In the genomic region with DNA sequence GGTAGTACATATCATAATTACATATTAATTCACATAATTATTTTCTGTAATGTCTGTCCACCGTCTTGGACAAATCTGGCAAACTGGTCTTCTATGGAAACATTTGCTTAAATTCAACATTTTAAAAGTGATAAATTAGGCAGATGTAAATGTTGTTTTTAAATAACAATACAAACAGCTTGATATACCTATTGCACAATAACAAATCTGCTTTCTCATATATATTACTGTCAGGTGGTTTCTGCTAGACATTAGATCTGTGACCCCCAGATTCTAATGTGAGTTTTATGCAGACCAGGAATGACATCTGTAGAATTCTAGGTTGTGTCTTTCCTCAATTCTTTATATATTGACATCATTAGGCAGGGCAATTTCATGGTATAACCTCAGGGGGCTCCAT, we compare ENCODE assay signal across 28 cellular contexts.
DNase-seq lines count a peak whose midpoint lies in the region; ATAC-seq, FAIRE-seq and TF ChIP-seq lines count a peak whose summit lies in the region.
"Had no signal": no experiment of that assay in that cellular context is flagged by ENCODE, and none has a peak within 500 bp of the region (broad histone marks: within the 10 kb centered on the region; RNA-seq: fewer than 3 reads in every experiment).

No MANE protein-coding gene starts in this region.

- H3K4me2 ChIP-seq in HepG2 (ENCODE audit: low read depth, low read length) (no peak overlapping the region), Loucy (ENCODE audit: low read depth, low read length, poor library complexity, severe bottlenecking) (peak overlapping the region; percentile 38), K562 (ENCODE audit: insufficient read depth, low read length) (no peak overlapping the region), MM.1S (ENCODE audit: low read depth, low read length) (no peak overlapping the region)
- H3K4me2 ChIP-seq: BLaER1 had no signal

- H4K20me1 ChIP-seq in HepG2 (ENCODE audit: insufficient read depth, low read length), result no peaks in the 10 kb centered on the region
- no peaks in the 10 kb centered on the region for H4K20me1 ChIP-seq in Loucy (ENCODE audit: insufficient read depth, low read length, poor library complexity, severe bottlenecking)
- H4K20me1 ChIP-seq in K562 (replicated peaks; ENCODE audit: control insufficient read depth, insufficient read depth, low read length), result no peaks in the 10 kb centered on the region
- H4K20me1 ChIP-seq in MM.1S (ENCODE audit: insufficient read depth, low read length), result no peaks in the 10 kb centered on the region
- H4K20me1 ChIP-seq: BLaER1 had no signal

- no peaks in the 10 kb centered on the region for H3K79me2 ChIP-seq in HepG2 (ENCODE audit: insufficient read depth, low read length)
- no peaks in the 10 kb centered on the region for H3K79me2 ChIP-seq in Loucy (ENCODE audit: insufficient read depth, low read length)
- no peaks in the 10 kb centered on the region for H3K79me2 ChIP-seq in K562 (ENCODE audit: control insufficient read depth, insufficient read depth, low read length)
- H3K79me2 ChIP-seq in MM.1S (ENCODE audit: low read length), result no peaks in the 10 kb centered on the region

- H3K4me3 ChIP-seq in HepG2 (replicated peaks in 1 of 3; ENCODE audit: insufficient read depth in 1 of 3, low read depth in 2 of 3, low read length in 3 of 3), result no peak overlapping the region
- no peak overlapping the region for H3K4me3 ChIP-seq in right lobe of liver
- H3K4me3 ChIP-seq in Loucy (ENCODE audit: low read length, poor library complexity, severe bottlenecking), result no peak overlapping the region
- H3K4me3 ChIP-seq in K562, result no peak overlapping the region
- H3K4me3 ChIP-seq in endodermal cell (ENCODE audit: low read length), result no peak overlapping the region
- no peak overlapping the region for H3K4me3 ChIP-seq in MM.1S (ENCODE audit: low read length)
- H3K4me3 ChIP-seq: BLaER1 had no signal

- ATAC-seq in HepG2 (no peak), right lobe of liver (no peak), K562 (no peak), GM19463 (IDR thresholded peaks at IDR 0.05; ENCODE audit: unreplicated experiment) (no peak)

- TF ChIP-seq EP300 in HepG2 (IDR thresholded peaks at IDR 0.05; ENCODE audit: low read depth in 2 of 2, low read length in 2 of 2) (no peak), HepG2 (CRISPR knock-in tag; IDR thresholded peaks at IDR 0.05; ENCODE audit: borderline replicate concordance) (no peak), K562 (IDR thresholded peaks at IDR 0.05; ENCODE audit: low read length) (no peak)

- no peak overlapping the region for H3K27ac Mint-ChIP-seq in endodermal cell
- H3K27ac Mint-ChIP-seq: CD14-positive monocyte; CD4-positive, alpha-beta memory T cell; CD4-positive, CD25-positive, alpha-beta regulatory T cell; CD8-positive, alpha-beta memory T cell had no signal

- H2AFZ ChIP-seq in HepG2 (ENCODE audit: low read length) (no peak overlapping the region), Loucy (ENCODE audit: low read length) (peak overlapping the region; percentile 39; the same call in 1 of the 2 replicates), K562 (ENCODE audit: low read depth, low read length) (no peak overlapping the region), MM.1S (ENCODE audit: low read length) (no peak overlapping the region)

- H3K9me1 ChIP-seq in K562 (ENCODE audit: control insufficient read depth, insufficient read depth, low read length), result no peaks in the 10 kb centered on the region

- H3K4me3 Mint-ChIP-seq in endodermal cell, result no peak overlapping the region
- H3K4me3 Mint-ChIP-seq: CD14-positive monocyte; CD4-positive, alpha-beta memory T cell; CD4-positive, CD25-positive, alpha-beta regulatory T cell; CD8-positive, alpha-beta memory T cell had no signal

- H3K36me3 Mint-ChIP-seq in endodermal cell (ENCODE audit: low read depth), result no peaks in the 10 kb centered on the region
- H3K36me3 Mint-ChIP-seq: CD14-positive monocyte; CD4-positive, CD25-positive, alpha-beta regulatory T cell; CD8-positive, alpha-beta memory T cell had no signal

- H3K4me1 Mint-ChIP-seq in endodermal cell, result no peaks in the 10 kb centered on the region
- H3K4me1 Mint-ChIP-seq: CD14-positive monocyte; CD4-positive, alpha-beta memory T cell; CD4-positive, CD25-positive, alpha-beta regulatory T cell; CD8-positive, alpha-beta memory T cell had no signal

- 0% methylated on average over 1 of the region's 1 CpG for WGBS in HepG2 (ENCODE audit: low lambda C conversion rate)
- WGBS in right lobe of liver (ENCODE audit: insufficient coverage, low coverage, low lambda C conversion rate, missing lambda C conversion rate), result 46% methylated on average over 1 of the region's 1 CpG
- 0% methylated on average over 1 of the region's 1 CpG for WGBS in K562 (ENCODE audit: insufficient coverage, low coverage, missing lambda C conversion rate)
- no CpG with 5 or more reads among the region's 1 CpG for WGBS in endodermal cell (ENCODE audit: insufficient coverage in 1 of 2, insufficient read length in 1 of 2), 2 experiments

- no peak for TF ChIP-seq RAD21 in HepG2 (CRISPR knock-in tag; IDR thresholded peaks at IDR 0.05)
- no peak for TF ChIP-seq RAD21 in K562 (CRISPR knock-in tag; conservative IDR thresholded peaks at IDR 0.05 in 1 of 2, IDR thresholded peaks at IDR 0.05 in 1 of 2)

- no peak for FAIRE-seq in HepG2 (lab: Jason Lieb, UNC)
- FAIRE-seq in K562 (lab: Jason Lieb, UNC), result no peak
- FAIRE-seq: A204.1, GM12891, GM19239 had no signal

- in situ Hi-C loops in HepG2 (cut with HindIII; ENCODE audit: extremely low pct_ligation_motif_present, low pct_unique_long_range_greater_than_20kb), result no loop called here
- in situ Hi-C loops in K562 (cut with MboI), result no loop called here

- DNase-seq in HepG2 (ENCODE audit: low spot score) (no peak), right lobe of liver (no peak), K562 (ENCODE audit: extremely low read depth in 1 of 4, low spot score in 3 of 4) (no peak), endodermal cell (no peak), MM.1S (no peak), NCI-H128 (lab: John Stamatoyannopoulos, UW; ENCODE audit: unreplicated experiment) (no peak)
- DNase-seq: 8988T; ACHN; BE2C; C1 segment of cervical spinal cord; CD4-positive, alpha-beta memory T cell; CD4-positive, CD25-positive, alpha-beta regulatory T cell; CD8-positive, alpha-beta memory T cell; COR-L47; DMS 273 treated with DMSO at 0.1 percent for 48 hours; DMS153; DMS53; DMS79; DND-41; EL; GDM1 had no signal

- H3K9me3 Mint-ChIP-seq in endodermal cell, result no peaks in the 10 kb centered on the region

- CTCF ChIA-PET in HepG2 (lab: Yijun Ruan, JAX; ENCODE audit: low intra/inter-chr PET ratio, low total read pairs), result no interaction called here
- CTCF ChIA-PET in K562 (lab: Yijun Ruan, JAX; ENCODE audit: low intra/inter-chr PET ratio), result no interaction called here

- BruUV-seq in HepG2 (replicated peaks; lab: Mats Ljungman, UMichigan), result no TSS peak
- no TSS peak for BruUV-seq in K562 (replicated peaks; lab: Mats Ljungman, UMichigan)

- H3K9me2 ChIP-seq in Loucy (replicated peaks; ENCODE audit: low read depth, low read length), result no peaks in the 10 kb centered on the region
- H3K9me2 ChIP-seq in MM.1S (replicated peaks; ENCODE audit: insufficient read depth, low read length), result no peaks in the 10 kb centered on the region

- intact Hi-C loops in HepG2 (cut with micrococcal nuclease; ENCODE audit: unreplicated experiment), result no loop called here
- intact Hi-C loops in right lobe of liver (cut with DNase I), result no loop called here
- intact Hi-C loops in K562 (cut with micrococcal nuclease), result no loop called here

- TF ChIP-seq CTCF in HepG2 (CRISPR knock-in tag; IDR thresholded peaks at IDR 0.05), result no peak
- no peak for TF ChIP-seq CTCF in right lobe of liver (IDR thresholded peaks at IDR 0.05)
- TF ChIP-seq CTCF in Loucy (conservative IDR thresholded peaks at IDR 0.05; ENCODE audit: low read length), result no peak
- no peak for TF ChIP-seq CTCF in K562 (IDR thresholded peaks at IDR 0.05 in 2 of 3, conservative IDR thresholded peaks at IDR 0.05 in 1 of 3; ENCODE audit: insufficient read depth in 2 of 3, low read depth in 1 of 3, low read length in 3 of 3)
- TF ChIP-seq CTCF in endodermal cell (conservative IDR thresholded peaks at IDR 0.05), result peak; percentile 18
- TF ChIP-seq CTCF in MM.1S (IDR thresholded peaks at IDR 0.05; ENCODE audit: low read length), result no peak

- POLR2A ChIA-PET in HepG2 (lab: Yijun Ruan, JAX) (no interaction called here), K562 (lab: Yijun Ruan, JAX) (no interaction called here)

- H3K36me3 ChIP-seq in HepG2 (replicated peaks in 1 of 2; ENCODE audit: control insufficient read depth in 1 of 2, insufficient read depth in 2 of 2, low read length in 2 of 2) (no peaks in the 10 kb centered on the region), right lobe of liver (no peaks in the 10 kb centered on the region), Loucy (ENCODE audit: insufficient read depth, low read length) (no peaks in the 10 kb centered on the region), K562 (ENCODE audit: control insufficient read depth, insufficient read depth, low read length) (no peaks in the 10 kb centered on the region), endodermal cell (ENCODE audit: control insufficient read depth, insufficient read depth, low read length) (no peaks in the 10 kb centered on the region), MM.1S (replicated peaks; ENCODE audit: insufficient read depth, low read length) (no peaks in the 10 kb centered on the region)
- H3K36me3 ChIP-seq: BE2C, BLaER1 had no signal

- H3K9ac ChIP-seq in HepG2 (ENCODE audit: insufficient read depth, low read depth, low read length), result no peak overlapping the region
- no peak overlapping the region for H3K9ac ChIP-seq in Loucy (ENCODE audit: low read depth, low read length, poor library complexity, severe bottlenecking)
- H3K9ac ChIP-seq in K562 (ENCODE audit: insufficient read depth in 1 of 2, low read depth in 2 of 2, low read length in 2 of 2), result no peak overlapping the region
- no peak overlapping the region for H3K9ac ChIP-seq in endodermal cell (ENCODE audit: extremely low read depth, low read length, poor library complexity, severe bottlenecking)
- H3K9ac ChIP-seq in MM.1S (ENCODE audit: low read length), result no peak overlapping the region
- H3K9ac ChIP-seq: BLaER1 had no signal

- H3F3A ChIP-seq in Loucy (ENCODE audit: low read depth) (no peaks in the 10 kb centered on the region), MM.1S (ENCODE audit: insufficient read depth, low read length) (no peaks in the 10 kb centered on the region)

- no peak overlapping the region for H3K27ac ChIP-seq in HepG2 (ENCODE audit: extremely low read length, insufficient read depth, low read length)
- H3K27ac ChIP-seq in right lobe of liver, result no peak overlapping the region
- H3K27ac ChIP-seq in K562 (ENCODE audit: extremely low read depth, low read depth, low read length), result no peak overlapping the region
- no peak overlapping the region for H3K27ac ChIP-seq in endodermal cell (ENCODE audit: low read depth, low read length)
- no peak overlapping the region for H3K27ac ChIP-seq in MM.1S (ENCODE audit: low read length)
- H3K27ac ChIP-seq: BLaER1 had no signal

- H3K4me1 ChIP-seq in HepG2 (ENCODE audit: insufficient read depth, low read length) (no peaks in the 10 kb centered on the region), right lobe of liver (no peaks in the 10 kb centered on the region), Loucy (ENCODE audit: insufficient read depth, low read length, poor library complexity, severe bottlenecking) (no peaks in the 10 kb centered on the region), K562 (replicated peaks in 1 of 2; ENCODE audit: control insufficient read depth in 2 of 2, insufficient read depth in 2 of 2, low read length in 2 of 2) (no peaks in the 10 kb centered on the region), endodermal cell (ENCODE audit: control insufficient read depth, insufficient read depth, low read length) (no peaks in the 10 kb centered on the region), MM.1S (ENCODE audit: low read length) (no peaks in the 10 kb centered on the region)
- H3K4me1 ChIP-seq: BE2C, BLaER1 had no signal

- H3K9me3 ChIP-seq in HepG2 (ENCODE audit: low read length), result no peaks in the 10 kb centered on the region; the same call in 1 of the 2 replicates
- no peaks in the 10 kb centered on the region for H3K9me3 ChIP-seq in right lobe of liver
- H3K9me3 ChIP-seq in Loucy (ENCODE audit: insufficient read depth, low read depth, low read length), result no peaks in the 10 kb centered on the region
- no peaks in the 10 kb centered on the region for H3K9me3 ChIP-seq in K562 (replicated peaks; ENCODE audit: control insufficient read depth, insufficient read depth, low read depth, low read length)
- no peaks in the 10 kb centered on the region for H3K9me3 ChIP-seq in endodermal cell (ENCODE audit: control insufficient read depth, low read length)
- no peaks in the 10 kb centered on the region for H3K9me3 ChIP-seq in MM.1S (replicated peaks; ENCODE audit: insufficient read depth, low read length)
- H3K9me3 ChIP-seq: BE2C, BLaER1 had no signal

- H3K27me3 ChIP-seq in HepG2 (ENCODE audit: control insufficient read depth in 1 of 2, insufficient read depth in 2 of 2, low read length in 2 of 2) (no peaks in the 10 kb centered on the region), right lobe of liver (no peaks in the 10 kb centered on the region), Loucy (ENCODE audit: insufficient read depth, low read length, poor library complexity, severe bottlenecking) (no peaks in the 10 kb centered on the region), K562 (ENCODE audit: control insufficient read depth in 2 of 2, insufficient read depth in 2 of 2, low read length in 2 of 2) (no peaks in the 10 kb centered on the region), endodermal cell (ENCODE audit: control insufficient read depth, insufficient read depth, low read length, poor library complexity, severe bottlenecking) (no peaks in the 10 kb centered on the region), MM.1S (replicated peaks; ENCODE audit: insufficient read depth, low read length) (no peaks in the 10 kb centered on the region)
- H3K27me3 ChIP-seq: BE2C, BLaER1 had no signal

- no peaks in the 10 kb centered on the region for H3K27me3 Mint-ChIP-seq in endodermal cell (ENCODE audit: insufficient read depth)
- H3K27me3 Mint-ChIP-seq: CD4-positive, alpha-beta memory T cell; CD4-positive, CD25-positive, alpha-beta regulatory T cell; CD8-positive, alpha-beta memory T cell had no signal

- no peak for TF ChIP-seq POLR2A in HepG2 (IDR thresholded peaks at IDR 0.05; ENCODE audit: insufficient read depth in 1 of 2, low read depth in 2 of 2, low read length in 2 of 2)
- no peak for TF ChIP-seq POLR2A in right lobe of liver (IDR thresholded peaks at IDR 0.05)
- TF ChIP-seq POLR2A in K562 (conservative IDR thresholded peaks at IDR 0.05), result no peak
